16 cellular contexts compared by ENCODE assay signal in the genomic region with DNA sequence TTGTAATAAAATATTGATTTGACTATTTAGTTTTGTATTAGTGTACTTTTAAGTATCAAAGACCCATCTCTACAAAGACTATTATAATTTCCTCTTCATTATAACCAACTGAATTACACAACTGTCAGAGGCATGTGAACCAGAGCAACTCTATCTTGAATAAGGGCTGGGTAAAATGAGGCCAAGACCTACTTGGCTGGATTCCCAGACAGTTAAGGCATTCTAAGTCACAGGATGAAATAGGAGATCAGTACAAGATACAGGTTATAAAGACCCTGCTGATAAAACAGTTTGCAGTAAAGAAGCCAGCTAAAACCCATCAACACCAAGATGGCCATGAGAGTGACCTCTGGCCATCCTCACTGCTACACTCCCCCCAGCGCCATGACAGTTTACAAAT.
A peak's percentile ranks its signal among the peaks of the same experiment; 100 is the strongest.
DNase-seq lines count a peak whose midpoint lies in the region; TF ChIP-seq lines count a peak whose summit lies in the region.
"Had no signal": no experiment of that assay in that cellular context is flagged by ENCODE, and none has a peak within 500 bp of the region (broad histone marks: within the 10 kb centered on the region; RNA-seq: fewer than 3 reads in every experiment).

No MANE protein-coding gene starts in this region.

- no peak for TF ChIP-seq POLR2A in erythroblast (IDR thresholded peaks at IDR 0.05; ENCODE audit: low read length)

- DNase-seq in HUDEP-2 (lab: John Stamatoyannopoulos, UW; ENCODE audit: unreplicated experiment in 76 of 76) = peak in 54 of 76 experiments; percentile 5 to 82 (median 45)
- DNase-seq in erythroblast (lab: John Stamatoyannopoulos, UW) = peak; percentile 60 to 77
- DNase-seq in non-pigmented ciliary epithelial cell (ENCODE audit: low read depth) = peak; percentile 47
- no peak for DNase-seq in HAP-1 (ENCODE audit: low spot score in 2 of 2)
- no peak for DNase-seq in NCI-H1694 treated with DMSO at 0.1 percent for 48 hours (lab: John Stamatoyannopoulos, UW)
- no peak for DNase-seq in NK-92 treated with Interleukin-12 subunit alpha and Interleukin-12 subunit beta, amount 100 ng/mL, for 24 hours (lab: John Stamatoyannopoulos, UW)
- DNase-seq: activated CD4-positive, CD25-positive, alpha-beta regulatory T cell; GOT3; lower lobe of right lung; natural killer cell; NCI-H1417; NCI-H345; Right ventricle myocardium superior; stimulated activated CD4-positive, alpha-beta T cell treated with anti-CD3 and anti-CD28 coated beads, Interleukin-12 subunit alpha, Interleukin-12 subunit beta, amount 100 ng/mL, for 4 hours; thyroid gland had no signal

- no peaks in the 10 kb centered on the region for H3K9me3 ChIP-seq in HAP-1
- H3K9me3 ChIP-seq: lower lobe of right lung, thyroid gland had no signal

- no peaks in the 10 kb centered on the region for H3K4me1 ChIP-seq in HAP-1
- H3K4me1 ChIP-seq: lower lobe of right lung, thyroid gland had no signal

- H3K4me3 ChIP-seq in HAP-1 = no peak overlapping the region
- H3K4me3 ChIP-seq: lower lobe of right lung, thyroid gland had no signal

- in situ Hi-C loops in HAP-1 (cut with MboI; ENCODE audit: low sequenced_read_pairs) = no loop called here

- TF ChIP-seq CTCF in VCaP (conservative IDR thresholded peaks at IDR 0.05) = no peak

- H3K27ac ChIP-seq in VCaP = peak overlapping the region; percentile 34; the same call in 1 of the 2 replicates
- H3K27ac ChIP-seq: lower lobe of right lung, thyroid gland had no signal

- H3K27me3 ChIP-seq in HAP-1 (ENCODE audit: low read depth) = no peaks in the 10 kb centered on the region; the same call in 1 of the 2 replicates
- H3K27me3 ChIP-seq: thyroid gland had no signal

- no peaks in the 10 kb centered on the region for H3K36me3 ChIP-seq in HAP-1 (replicated peaks)
- H3K36me3 ChIP-seq: lower lobe of right lung, thyroid gland had no signal

Comparison
In these comparisons a context has a peak if more than half of its experiments do, and no peak if none do; other contexts are left out.
1. DNase-seq: peak in HUDEP-2 (54 of 76), erythroblast (2 of 2) and non-pigmented ciliary epithelial cell (single experiment); none in HAP-1 (0 of 2), NCI-H1694 treated with DMSO at 0.1 percent for 48 hours (single experiment) and NK-92 treated with Interleukin-12 subunit alpha and Interleukin-12 subunit beta, amount 100 ng/mL, for 24 hours (single experiment).